33 cellular contexts compared by ENCODE assay signal in the genomic region with DNA sequence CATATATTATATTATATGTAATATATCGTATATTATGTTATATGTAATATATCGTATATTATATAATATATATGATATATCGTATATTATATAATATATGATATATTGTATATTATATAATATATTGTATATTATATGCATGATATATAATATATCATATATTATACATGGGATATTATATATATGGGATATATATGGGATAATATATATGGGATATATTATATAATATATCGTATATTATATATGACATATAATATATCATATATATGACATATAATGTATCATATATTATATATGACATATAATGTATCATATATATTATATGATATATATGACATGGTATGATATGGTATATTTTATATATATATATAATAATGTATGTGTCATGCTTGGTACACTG.
"Had no signal": no experiment of that assay in that cellular context is flagged by ENCODE, and none has a peak within 500 bp of the region (broad histone marks: within the 10 kb centered on the region; RNA-seq: fewer than 3 reads in every experiment).

No MANE protein-coding gene starts in this region.

- H3K4me1 ChIP-seq: adrenal gland, body of pancreas, breast epithelium had no signal

- DNase-seq: activated B cell treated with CpG ODN at 0.5 μM for 24 hours; activated CD4-positive, alpha-beta memory T cell treated with anti-CD3 and anti-CD28 coated beads for 36 hours; activated CD4-positive, alpha-beta T cell treated with anti-CD3 and anti-CD28 coated beads for 4 hours; activated CD4-positive, alpha-beta T cell treated with anti-CD3 and anti-CD28 coated beads, Interleukin-2, amount 10 ng/mL, durations not matched to agents 24 days and 14 days; activated CD4-positive, alpha-beta T cell treated with anti-CD3 and anti-CD28 coated beads, Interleukin-2, amount 50 U/mL, for 1 hour; activated CD4-positive, alpha-beta T cell treated with anti-CD3 and anti-CD28 coated beads, Interleukin-2, amount 50 U/mL, for 4 hours; activated CD4-positive, CD25-positive, alpha-beta regulatory T cell treated with anti-CD3 and anti-CD28 coated beads, Interleukin-2, amount 50 U/mL, for 72 hours; activated CD8-positive, alpha-beta memory T cell treated with anti-CD3 and anti-CD28 coated beads, Interleukin-2, amount 50 U/mL, for 4 hours; activated CD8-positive, alpha-beta T cell treated with anti-CD3 and anti-CD28 coated beads for 36 hours; activated effector memory CD4-positive, alpha-beta T cell treated with anti-CD3 and anti-CD28 coated beads, Interleukin-2, amount 50 U/mL, for 16 hours; activated gamma-delta T cell treated with Interleukin-2 at 50 U/mL for 16 hours; activated naive CD4-positive, alpha-beta T cell; activated naive CD4-positive, alpha-beta T cell treated with anti-CD3 and anti-CD28 coated beads for 36 hours; activated naive CD4-positive, alpha-beta T cell treated with anti-CD3 and anti-CD28 coated beads, Interleukin-2, amount 50 U/mL, for 16 hours; activated naive CD8-positive, alpha-beta T cell treated with anti-CD3 and anti-CD28 coated beads for 36 hours; activated T-cell treated with anti-CD3 and anti-CD28 coated beads for 4 hours; activated T-cell treated with anti-CD3 and anti-CD28 coated beads, Interleukin-2, amount 50 U/mL, for 1 hour; activated T-cell treated with anti-CD3 and anti-CD28 coated beads, Interleukin-2, amount 50 U/mL, for 4 hours; activated T-cell treated with anti-CD3 and anti-CD28 coated beads, Interleukin-2, amount 50 U/mL, for 72 hours; adrenal gland; amniotic stem cell; aorta; body of pancreas; brain microvascular endothelial cell; central memory CD4-positive, alpha-beta T cell; SW 1271; T-helper 1 cell; T-helper 2 cell; T-helper 9 cell had no signal

- H3K27ac ChIP-seq: adrenal gland, body of pancreas, brain microvascular endothelial cell, breast epithelium had no signal

- H3K36me3 ChIP-seq: adrenal gland, brain microvascular endothelial cell, breast epithelium had no signal

- H3K4me3 ChIP-seq: adrenal gland, body of pancreas, breast epithelium had no signal

- FAIRE-seq: astrocyte had no signal

- H3K9me3 ChIP-seq: adrenal gland, body of pancreas, breast epithelium had no signal

- ATAC-seq: activated CD8-positive, alpha-beta T cell treated with anti-CD3 and anti-CD28 coated beads for 36 hours; activated naive CD4-positive, alpha-beta T cell treated with anti-CD3 and anti-CD28 coated beads, Interleukin-2, amount 50 U/mL, for 72 hours; activated T-cell treated with anti-CD3 and anti-CD28 coated beads, Interleukin-2, amount 50 U/mL, for 4 hours; activated T-cell treated with anti-CD3 and anti-CD28 coated beads, Interleukin-2, amount 50 U/mL, for 72 hours; activated T-helper 17 cell treated with anti-CD3 and anti-CD28 coated beads, Interleukin-2, amount 50 U/mL, for 72 hours; body of pancreas had no signal

- H3K27me3 ChIP-seq: adrenal gland, body of pancreas, brain microvascular endothelial cell, breast epithelium had no signal
